In genomic region chr1:3548156-3548893, GRCh38 we compare ENCODE assay signal across 16 cellular contexts.
DNase-seq lines count a peak whose midpoint lies in the region; ATAC-seq and TF ChIP-seq lines count a peak whose summit lies in the region.
"Had no signal": no experiment of that assay in that cellular context is flagged by ENCODE, and none has a peak within 500 bp of the region (broad histone marks: within the 10 kb centered on the region; RNA-seq: fewer than 3 reads in every experiment).

No MANE protein-coding gene starts in this region.

- TF ChIP-seq EP300 in transverse colon (IDR thresholded peaks at IDR 0.05; ENCODE audit: low read depth), result no peak

- no peaks in the 10 kb centered on the region for H3K9me2 ChIP-seq in PC-3 (replicated peaks; ENCODE audit: low read length)

- 77% methylated on average over 22 of the region's 24 CpGs; no CpG with 5 or more reads in 1 of the 2 donors for WGBS in transverse colon (ENCODE audit: low coverage in 1 of 2), 2 donors

- H3K4me3 ChIP-seq in SJSA1 (no peak overlapping the region), foreskin fibroblast (ENCODE audit: low read depth in 1 of 2, low read length in 2 of 2) (no peak overlapping the region), transverse colon (no peak overlapping the region), PC-3 (ENCODE audit: low read length) (no peak overlapping the region)
- H3K4me3 ChIP-seq: esophagus squamous epithelium, skin epidermis had no signal

- peaks cover 66% of the 10 kb centered on the region for H3K4me1 Mint-ChIP-seq in osteocyte (ENCODE audit: unreplicated experiment)
- H3K4me1 Mint-ChIP-seq in T-helper 17 cell, result no peaks in the 10 kb centered on the region
- H3K4me1 Mint-ChIP-seq: activated CD4-positive, alpha-beta T cell treated with anti-CD3 and anti-CD28 coated beads, Interleukin-2, amount 10 ng/mL, durations not matched to agents 7 days and 5 days had no signal

- H3K9ac ChIP-seq in PC-3 (ENCODE audit: low read length), result no peak overlapping the region

- in situ Hi-C loops in transverse colon (cut with MboI; ENCODE audit: low pct_ligation_motif_present in 1 of 4, low pct_unique_long_range_greater_than_20kb in 1 of 4, low sequenced_read_pairs in 3 of 4), result no loop called here

- peak overlapping the region; percentile 84 for H3K27ac Mint-ChIP-seq in osteocyte (ENCODE audit: unreplicated experiment)
- no peak overlapping the region for H3K27ac Mint-ChIP-seq in T-helper 17 cell
- H3K27ac Mint-ChIP-seq: activated CD4-positive, alpha-beta T cell treated with anti-CD3 and anti-CD28 coated beads, Interleukin-2, amount 10 ng/mL, durations not matched to agents 7 days and 5 days; natural killer cell treated with Interleukin-12 subunit alpha and Interleukin-12 subunit beta and Interleukin-15 and Interleukin-18, amount 100 ng/mL, for 72 hours had no signal

- no peak overlapping the region for H3K4me3 Mint-ChIP-seq in osteocyte (ENCODE audit: unreplicated experiment)
- H3K4me3 Mint-ChIP-seq in T-helper 17 cell, result no peak overlapping the region
- H3K4me3 Mint-ChIP-seq: activated CD4-positive, alpha-beta T cell treated with anti-CD3 and anti-CD28 coated beads, Interleukin-2, amount 10 ng/mL, durations not matched to agents 7 days and 5 days; natural killer cell treated with Interleukin-12 subunit alpha and Interleukin-12 subunit beta and Interleukin-15 and Interleukin-18, amount 100 ng/mL, for 72 hours had no signal

- H3K79me2 ChIP-seq in PC-3 (ENCODE audit: low read length), result no peaks in the 10 kb centered on the region

- no peak overlapping the region for H3K4me2 ChIP-seq in PC-3 (ENCODE audit: low read length)

- no peaks in the 10 kb centered on the region for H3K9me3 ChIP-seq in SJSA1 (replicated peaks)
- no peaks in the 10 kb centered on the region for H3K9me3 ChIP-seq in transverse colon
- no peaks in the 10 kb centered on the region for H3K9me3 ChIP-seq in PC-3 (ENCODE audit: low read length)
- H3K9me3 ChIP-seq in T-helper 17 cell (ENCODE audit: control insufficient read depth, low read length, poor library complexity, severe bottlenecking), result no peaks in the 10 kb centered on the region
- H3K9me3 ChIP-seq: esophagus squamous epithelium had no signal

- ATAC-seq in PC-3 (no peak), T-helper 17 cell (no peak)

- H3K9me3 Mint-ChIP-seq in osteocyte (ENCODE audit: unreplicated experiment), result no peaks in the 10 kb centered on the region
- H3K9me3 Mint-ChIP-seq: activated CD4-positive, alpha-beta T cell treated with anti-CD3 and anti-CD28 coated beads, Interleukin-2, amount 10 ng/mL, durations not matched to agents 7 days and 5 days; natural killer cell treated with Interleukin-12 subunit alpha and Interleukin-12 subunit beta and Interleukin-15 and Interleukin-18, amount 100 ng/mL, for 72 hours had no signal

- H2AFZ ChIP-seq in PC-3 (ENCODE audit: low read length), result no peak overlapping the region

- H3K36me3 ChIP-seq in SJSA1 (no peaks in the 10 kb centered on the region), transverse colon (no peaks in the 10 kb centered on the region), PC-3 (ENCODE audit: low read depth, low read length) (no peaks in the 10 kb centered on the region)
- H3K36me3 ChIP-seq: esophagus squamous epithelium had no signal

- H3K27me3 ChIP-seq in SJSA1 (replicated peaks), result no peaks in the 10 kb centered on the region
- no peaks in the 10 kb centered on the region for H3K27me3 ChIP-seq in transverse colon
- no peaks in the 10 kb centered on the region for H3K27me3 ChIP-seq in PC-3 (ENCODE audit: low read length)

- intact Hi-C loops in transverse colon (cut with DNase I; ENCODE audit: low total_unique reads), result no loop called here
- intact Hi-C loops in PC-3 (cut with micrococcal nuclease), result no loop called here

- H3K27me3 Mint-ChIP-seq in osteocyte (ENCODE audit: unreplicated experiment), result no peaks in the 10 kb centered on the region
- H3K27me3 Mint-ChIP-seq in T-helper 17 cell, result no peaks in the 10 kb centered on the region
- H3K27me3 Mint-ChIP-seq: activated CD4-positive, alpha-beta T cell treated with anti-CD3 and anti-CD28 coated beads, Interleukin-2, amount 10 ng/mL, durations not matched to agents 7 days and 5 days; natural killer cell treated with Interleukin-12 subunit alpha and Interleukin-12 subunit beta and Interleukin-15 and Interleukin-18, amount 100 ng/mL, for 72 hours had no signal

- TF ChIP-seq CTCF in foreskin fibroblast (IDR thresholded peaks at IDR 0.05; ENCODE audit: low read depth, low read length) (no peak), osteocyte (IDR thresholded peaks at IDR 0.05) (no peak), transverse colon (IDR thresholded peaks at IDR 0.05) (no peak), PC-3 (conservative IDR thresholded peaks at IDR 0.05; ENCODE audit: low read depth, low read length) (no peak)

- H3K27ac ChIP-seq in SJSA1 (0 out of 2 replicates have a peak overlapping the region, but pooled peaks have one; percentile 12), transverse colon (no peak overlapping the region), PC-3 (ENCODE audit: low read length) (no peak overlapping the region)
- H3K27ac ChIP-seq: esophagus squamous epithelium had no signal

- peak; percentile 62 for DNase-seq in GM03348 (ENCODE audit: low spot score)
- peak; percentile 65 to 81 for DNase-seq in SJSA1 (ENCODE audit: low read depth in 1 of 2, low spot score in 2 of 2)
- peak; percentile 46 to 70 for DNase-seq in foreskin fibroblast
- no peak for DNase-seq in osteocyte (ENCODE audit: extremely low spot score, unreplicated experiment)
- DNase-seq in transverse colon, result no peak
- DNase-seq in PC-3, result no peak
- no peak for DNase-seq in NCI-H1417 (lab: John Stamatoyannopoulos, UW)
- no peak for DNase-seq in T-helper 17 cell
- DNase-seq: activated CD4-positive, alpha-beta T cell treated with anti-CD3 and anti-CD28 coated beads, Interleukin-2, amount 10 ng/mL, durations not matched to agents 7 days and 5 days; activated gamma-delta T cell; cerebellar nuclear complex; esophagus squamous epithelium; Karpas-422; NCI-H187 treated with DMSO at 0.1 percent for 48 hours had no signal

- CTCF ChIA-PET in PC-3 (lab: Charles Lee), result no interaction called here

- TF ChIP-seq POLR2A in transverse colon (IDR thresholded peaks at IDR 0.05), result no peak

- H3F3A ChIP-seq in PC-3 (ENCODE audit: low read length, unreplicated experiment), result no peaks in the 10 kb centered on the region

- H3K36me3 Mint-ChIP-seq in osteocyte (ENCODE audit: unreplicated experiment), result no peaks in the 10 kb centered on the region
- no peaks in the 10 kb centered on the region for H3K36me3 Mint-ChIP-seq in T-helper 17 cell (ENCODE audit: low read depth)
- H3K36me3 Mint-ChIP-seq: natural killer cell treated with Interleukin-12 subunit alpha and Interleukin-12 subunit beta and Interleukin-15 and Interleukin-18, amount 100 ng/mL, for 72 hours had no signal

- H4K20me1 ChIP-seq in PC-3 (ENCODE audit: low read length), result no peaks in the 10 kb centered on the region

- BruUV-seq in PC-3 (replicated peaks; lab: Mats Ljungman, UMichigan), result no TSS peak

- peaks cover 29% of the 10 kb centered on the region for H3K4me1 ChIP-seq in SJSA1 (replicated peaks)
- H3K4me1 ChIP-seq in transverse colon, result peaks cover 0 to 15% (median 2%) of the 10 kb centered on the region in 4 donors
- H3K4me1 ChIP-seq in PC-3 (ENCODE audit: insufficient read depth, low read length), result peaks cover 23% of the 10 kb centered on the region

- POLR2A ChIA-PET in PC-3 (lab: Charles Lee; ENCODE audit: unreplicated experiment), result no interaction called here

Comparison
In these comparisons a context has a peak if more than half of its experiments do, and no peak if none do; other contexts are left out.
1. DNase-seq: peak in GM03348 (single experiment), SJSA1 (2 of 2) and foreskin fibroblast (2 of 2); none in osteocyte (single experiment), transverse colon (single experiment), PC-3 (single experiment), NCI-H1417 (0 of 3) and T-helper 17 cell (0 of 3).